In the genomic region with DNA sequence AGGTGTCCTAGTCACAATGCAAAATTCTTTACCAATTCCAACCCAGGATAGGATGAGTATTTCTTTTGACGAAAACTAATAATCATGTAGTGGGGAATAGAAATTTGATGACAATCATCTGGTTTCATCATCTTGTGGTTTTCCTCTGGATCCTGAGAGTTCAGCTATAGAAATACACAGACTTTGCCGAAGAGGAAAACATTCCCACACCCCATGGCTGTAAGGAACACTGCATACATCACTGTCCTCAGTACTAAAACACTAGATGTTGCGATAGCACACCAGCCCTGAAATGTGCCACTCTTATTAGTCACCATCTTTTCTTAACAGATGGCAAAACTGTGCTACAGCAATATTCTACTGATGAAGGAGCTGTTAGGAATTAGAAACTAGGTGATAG, we compare ENCODE assay signal across 22 cellular contexts. TPM values are rescaled to one million over a fixed set of nuclear protein-coding genes. Genes with fewer than 3 reads are reported as not detected.
A peak's percentile ranks its signal among the peaks of the same experiment; 100 is the strongest.
DNase-seq lines count a peak whose midpoint lies in the region; ATAC-seq and TF ChIP-seq lines count a peak whose summit lies in the region.
"Had no signal": no experiment of that assay in that cellular context is flagged by ENCODE, and none has a peak within 500 bp of the region (broad histone marks: within the 10 kb centered on the region; RNA-seq: fewer than 3 reads in every experiment).

No MANE protein-coding gene starts in this region.

- H2AFZ ChIP-seq in GM23338 = no peak overlapping the region

- TF ChIP-seq CTCF in brain microvascular endothelial cell (IDR thresholded peaks at IDR 0.05; ENCODE audit: low read depth, low read length, missing control alignments) (no peak), psoas muscle (IDR thresholded peaks at IDR 0.05) (no peak), GM23338 (conservative IDR thresholded peaks at IDR 0.05; ENCODE audit: low read depth in 2 of 2) (no peak)

- H3K79me2 ChIP-seq in GM23338 (replicated peaks; ENCODE audit: insufficient read depth) = no peaks in the 10 kb centered on the region

- H3K27me3 ChIP-seq in brain microvascular endothelial cell (replicated peaks) (no peaks in the 10 kb centered on the region), psoas muscle (ENCODE audit: insufficient read depth in 3 of 3, low read length in 2 of 3) (no peaks in the 10 kb centered on the region), GM23338 (ENCODE audit: insufficient read depth) (no peaks in the 10 kb centered on the region)

- no peak overlapping the region for H3K4me3 Mint-ChIP-seq in GM23338
- H3K4me3 Mint-ChIP-seq: activated T-cell treated with anti-CD3 and anti-CD28 coated beads, Interleukin-2, amount 50 U/mL, for 24 hours; CD8-positive, alpha-beta memory T cell had no signal

- H3F3A ChIP-seq in GM23338 (replicated peaks; ENCODE audit: low read depth) = no peaks in the 10 kb centered on the region

- in situ Hi-C loops in brain microvascular endothelial cell (cut with HindIII; ENCODE audit: low pct_ligation_motif_present, low sequenced_read_pairs) = no loop called here

- H3K9me3 Mint-ChIP-seq in GM23338 = no peaks in the 10 kb centered on the region
- H3K9me3 Mint-ChIP-seq: activated T-cell treated with anti-CD3 and anti-CD28 coated beads, Interleukin-2, amount 50 U/mL, for 24 hours had no signal

- DNase-seq in DMS 273 treated with DMSO at 0.1 percent for 48 hours (lab: John Stamatoyannopoulos, UW) = peak; percentile 75
- DNase-seq in HS-5 (ENCODE audit: low read depth) = peak; percentile 82
- peak; percentile 20 for DNase-seq in brain microvascular endothelial cell
- DNase-seq in iris pigment epithelial cell (ENCODE audit: low read depth) = peak; percentile 47
- no peak for DNase-seq in psoas muscle
- no peak for DNase-seq in GM23338 (ENCODE audit: low spot score)
- no peak for DNase-seq in NCI-H128 (lab: John Stamatoyannopoulos, UW; ENCODE audit: unreplicated experiment)
- DNase-seq in globus pallidus (ENCODE audit: low spot score) = no peak
- DNase-seq: activated CD4-positive, CD25-positive, alpha-beta regulatory T cell treated with anti-CD3 and anti-CD28 coated beads, Interleukin-2, amount 50 U/mL, for 72 hours; activated CD8-positive, alpha-beta memory T cell treated with anti-CD3 and anti-CD28 coated beads for 24 hours; activated T-cell treated with anti-CD3 and anti-CD28 coated beads, Interleukin-2, amount 50 U/mL, for 24 hours; CD8-positive, alpha-beta memory T cell; DMS79; erythroblast; KBM-7; NCI-H187; nucleus accumbens; spleen; stimulated activated CD4-positive, alpha-beta T cell treated with anti-CD3 and anti-CD28 coated beads, Interleukin-4, amount 100 ng/mL, for 1 hour; stimulated activated naive CD4-positive, alpha-beta T cell treated with Interleukin-2 at 50 U/mL for 16 hours; T1000 had no signal

- no peaks in the 10 kb centered on the region for H3K4me1 ChIP-seq in psoas muscle
- peaks cover 4% of the 10 kb centered on the region; the same call in 1 of the 2 replicates for H3K4me1 ChIP-seq in GM23338 (ENCODE audit: insufficient read depth)
- H3K4me1 ChIP-seq: spleen had no signal

- WGBS in psoas muscle, 3 donors = 85 to 89% (median 89%) methylated on average over 3 of the region's 3 CpGs

- ATAC-seq in psoas muscle = no peak
- no peak for ATAC-seq in GM23338
- ATAC-seq: HCT116 had no signal

- H3K36me3 ChIP-seq in brain microvascular endothelial cell (replicated peaks) (no peaks in the 10 kb centered on the region), psoas muscle (ENCODE audit: insufficient read depth in 1 of 2, low read depth in 1 of 2) (no peaks in the 10 kb centered on the region), GM23338 (ENCODE audit: insufficient read depth) (no peaks in the 10 kb centered on the region)
- H3K36me3 ChIP-seq: spleen had no signal

- H3K27ac ChIP-seq in brain microvascular endothelial cell = no peak overlapping the region
- H3K27ac ChIP-seq in psoas muscle = no peak overlapping the region
- no peak overlapping the region for H3K27ac ChIP-seq in GM23338 (ENCODE audit: low read depth)
- H3K27ac ChIP-seq: spleen had no signal

- H3K9me2 ChIP-seq in GM23338 (ENCODE audit: insufficient read depth) = peaks cover 4% of the 10 kb centered on the region

- no peaks in the 10 kb centered on the region for H4K20me1 ChIP-seq in GM23338 (replicated peaks; ENCODE audit: insufficient read depth)

- H3K4me3 ChIP-seq in brain microvascular endothelial cell (ENCODE audit: low read depth, low read length) (no peak overlapping the region), psoas muscle (no peak overlapping the region), GM23338 (no peak overlapping the region)
- H3K4me3 ChIP-seq: spleen had no signal

- peaks cover 3% of the 10 kb centered on the region for H3K27me3 Mint-ChIP-seq in GM23338 (ENCODE audit: insufficient read depth, low read depth, poor library complexity)

- H3K4me1 Mint-ChIP-seq in GM23338 = peaks cover 5% of the 10 kb centered on the region
- H3K4me1 Mint-ChIP-seq: CD8-positive, alpha-beta memory T cell had no signal

- no peaks in the 10 kb centered on the region for H3K36me3 Mint-ChIP-seq in GM23338 (ENCODE audit: low read depth)
- H3K36me3 Mint-ChIP-seq: CD8-positive, alpha-beta memory T cell had no signal

- no peak overlapping the region for H3K4me2 ChIP-seq in GM23338

- H3K9me3 ChIP-seq in psoas muscle = no peaks in the 10 kb centered on the region
- H3K9me3 ChIP-seq: spleen had no signal

- intact Hi-C loops in psoas muscle (cut with DNase I) = no loop called here

- no peak overlapping the region for H3K27ac Mint-ChIP-seq in GM23338
- H3K27ac Mint-ChIP-seq: activated T-cell treated with anti-CD3 and anti-CD28 coated beads, Interleukin-2, amount 50 U/mL, for 24 hours; CD8-positive, alpha-beta memory T cell had no signal

TF ChIP-seq in GM23338, 12 proteins besides CTCF, POLR2A, EP300 and RAD21 (continues in another document):
- TF ChIP-seq, protein P1, sequence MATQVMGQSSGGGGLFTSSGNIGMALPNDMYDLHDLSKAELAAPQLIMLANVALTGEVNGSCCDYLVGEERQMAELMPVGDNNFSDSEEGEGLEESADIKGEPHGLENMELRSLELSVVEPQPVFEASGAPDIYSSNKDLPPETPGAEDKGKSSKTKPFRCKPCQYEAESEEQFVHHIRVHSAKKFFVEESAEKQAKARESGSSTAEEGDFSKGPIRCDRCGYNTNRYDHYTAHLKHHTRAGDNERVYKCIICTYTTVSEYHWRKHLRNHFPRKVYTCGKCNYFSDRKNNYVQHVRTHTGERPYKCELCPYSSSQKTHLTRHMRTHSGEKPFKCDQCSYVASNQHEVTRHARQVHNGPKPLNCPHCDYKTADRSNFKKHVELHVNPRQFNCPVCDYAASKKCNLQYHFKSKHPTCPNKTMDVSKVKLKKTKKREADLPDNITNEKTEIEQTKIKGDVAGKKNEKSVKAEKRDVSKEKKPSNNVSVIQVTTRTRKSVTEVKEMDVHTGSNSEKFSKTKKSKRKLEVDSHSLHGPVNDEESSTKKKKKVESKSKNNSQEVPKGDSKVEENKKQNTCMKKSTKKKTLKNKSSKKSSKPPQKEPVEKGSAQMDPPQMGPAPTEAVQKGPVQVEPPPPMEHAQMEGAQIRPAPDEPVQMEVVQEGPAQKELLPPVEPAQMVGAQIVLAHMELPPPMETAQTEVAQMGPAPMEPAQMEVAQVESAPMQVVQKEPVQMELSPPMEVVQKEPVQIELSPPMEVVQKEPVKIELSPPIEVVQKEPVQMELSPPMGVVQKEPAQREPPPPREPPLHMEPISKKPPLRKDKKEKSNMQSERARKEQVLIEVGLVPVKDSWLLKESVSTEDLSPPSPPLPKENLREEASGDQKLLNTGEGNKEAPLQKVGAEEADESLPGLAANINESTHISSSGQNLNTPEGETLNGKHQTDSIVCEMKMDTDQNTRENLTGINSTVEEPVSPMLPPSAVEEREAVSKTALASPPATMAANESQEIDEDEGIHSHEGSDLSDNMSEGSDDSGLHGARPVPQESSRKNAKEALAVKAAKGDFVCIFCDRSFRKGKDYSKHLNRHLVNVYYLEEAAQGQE (IDR thresholded peaks at IDR 0.05; ENCODE audit: unreplicated experiment) = no peak
- TF ChIP-seq POLR2AphosphoS5 (IDR thresholded peaks at IDR 0.05; ENCODE audit: low read depth) = no peak
- no peak for TF ChIP-seq NANOG (IDR thresholded peaks at IDR 0.05; ENCODE audit: borderline replicate concordance)
- no peak for TF ChIP-seq ZNF114 (CRISPR knock-in tag; IDR thresholded peaks at IDR 0.05)
- no peak for TF ChIP-seq EZH2 (IDR thresholded peaks at IDR 0.05; ENCODE audit: low read depth, unreplicated experiment)
- TF ChIP-seq JUNB (IDR thresholded peaks at IDR 0.05; ENCODE audit: unreplicated experiment) = no peak
- TF ChIP-seq STAT1 (IDR thresholded peaks at IDR 0.05; ENCODE audit: unreplicated experiment) = no peak
- TF ChIP-seq ETS1 (IDR thresholded peaks at IDR 0.05) = no peak
- TF ChIP-seq CREB1 (CRISPR knock-in tag; IDR thresholded peaks at IDR 0.05; ENCODE audit: low read depth) = no peak
- no peak for TF ChIP-seq EZH2phosphoT487 (IDR thresholded peaks at IDR 0.05; ENCODE audit: unreplicated experiment)
- TF ChIP-seq ZNF331 (CRISPR knock-in tag; IDR thresholded peaks at IDR 0.05; ENCODE audit: low read depth) = no peak

RNA-seq across cellular contexts. Expression of gene CERKL, which starts 29.4 kb away (rescaled TPM):
- not detected for total RNA-seq in psoas muscle
- polyA plus RNA-seq in psoas muscle = not detected
- total RNA-seq in GM23338 (2014; rRNA removed; shearing (Covaris generic)) = 0.69 TPM in 1 of 2 replicates, not detected in the other
- 0.32 and 0.35 TPM in 2 replicates for polyA plus RNA-seq in GM23338 (2016; fragmentation: Nextera tagmentation; extraction: Ambion mirVana)
- total RNA-seq: CD8-positive, alpha-beta memory T cell had no signal

RNA-seq across cellular contexts. Expression of gene NEUROD1, which starts 52.8 kb away (rescaled TPM):
- not detected for total RNA-seq in psoas muscle
- polyA plus RNA-seq in psoas muscle (not detected), GM23338 (2016; fragmentation: Nextera tagmentation; extraction: Ambion mirVana) (0.14 TPM in 1 of 2 replicates, not detected in the other)
- total RNA-seq in GM23338 (2014; rRNA removed; shearing (Covaris generic)) = not detected in 2 replicates
- total RNA-seq: CD8-positive, alpha-beta memory T cell; spleen had no signal
- polyA plus RNA-seq: CD8-positive, alpha-beta memory T cell had no signal

Comparison
In these comparisons a context has a peak if more than half of its experiments do, and no peak if none do; other contexts are left out.
1. DNase-seq: peak in DMS 273 treated with DMSO at 0.1 percent for 48 hours (single experiment), HS-5 (single experiment), brain microvascular endothelial cell (single experiment) and iris pigment epithelial cell (single experiment); none in psoas muscle (0 of 2), GM23338 (single experiment), NCI-H128 (single experiment) and globus pallidus (single experiment).